22 cellular contexts compared by ENCODE assay signal in the genomic region with DNA sequence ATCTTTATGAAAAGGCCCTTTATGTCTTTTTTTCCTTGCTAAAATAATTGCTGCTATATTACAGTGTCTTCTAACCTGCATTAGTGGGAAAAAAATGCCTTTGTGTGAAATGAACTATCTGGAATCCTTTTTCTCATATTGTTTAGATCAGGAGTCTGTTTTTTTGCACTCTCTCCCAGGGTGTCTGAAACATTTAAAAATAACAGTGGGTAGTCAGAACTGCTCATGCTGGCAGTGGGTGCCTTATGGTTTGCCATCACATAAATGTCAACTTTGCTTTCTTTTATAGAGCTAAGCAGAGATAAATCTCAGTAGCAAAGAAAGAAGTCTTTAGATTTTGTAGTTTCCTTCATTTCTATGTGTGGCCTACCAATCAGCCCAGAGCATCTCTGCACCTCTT.
DNase-seq lines count a peak whose midpoint lies in the region; ATAC-seq and TF ChIP-seq lines count a peak whose summit lies in the region.
"Had no signal": no experiment of that assay in that cellular context is flagged by ENCODE, and none has a peak within 500 bp of the region (broad histone marks: within the 10 kb centered on the region; RNA-seq: fewer than 3 reads in every experiment).

No MANE protein-coding gene starts in this region.

- no peaks in the 10 kb centered on the region for H3K79me1 ChIP-seq in neuronal stem cell (ENCODE audit: low read depth, low read length)

- TF ChIP-seq POLR2A in gastroesophageal sphincter (IDR thresholded peaks at IDR 0.05) = no peak

- no peak overlapping the region for H3K4me3 ChIP-seq in adipocyte (ENCODE audit: low read length)
- no peak overlapping the region for H3K4me3 ChIP-seq in gastroesophageal sphincter
- H3K4me3 ChIP-seq in neuronal stem cell (ENCODE audit: low read length in 2 of 2) = no peak overlapping the region
- H3K4me3 ChIP-seq: K562 had no signal

- H3K27me3 ChIP-seq in adipocyte (replicated peaks; ENCODE audit: control insufficient read depth, insufficient read depth, low read length) (no peaks in the 10 kb centered on the region), gastroesophageal sphincter (no peaks in the 10 kb centered on the region), neuronal stem cell (ENCODE audit: control insufficient read depth in 3 of 3, insufficient read depth in 3 of 3, low read depth in 1 of 3, low read length in 3 of 3) (no peaks in the 10 kb centered on the region)

- ATAC-seq in gastroesophageal sphincter (peak; percentile 31), HG03280 (IDR thresholded peaks at IDR 0.05; ENCODE audit: unreplicated experiment) (no peak)
- ATAC-seq: CD8-positive, alpha-beta T cell; HepG2; K562 had no signal

- no peak for TF ChIP-seq EP300 in gastroesophageal sphincter (IDR thresholded peaks at IDR 0.05)

- H2BK5ac ChIP-seq in neuronal stem cell (ENCODE audit: low read length) = no peak overlapping the region

- H3K9ac ChIP-seq in adipocyte (ENCODE audit: low read length) (peak overlapping the region; percentile 36), neuronal stem cell (ENCODE audit: low read depth, low read length, poor library complexity) (no peak overlapping the region)

- DNase-seq in Ammon's horn (ENCODE audit: low spot score) = peak; percentile 39
- peak; percentile 15 for DNase-seq in adipocyte (ENCODE audit: low read depth)
- DNase-seq in neuronal stem cell (ENCODE audit: low spot score) = no peak
- no peak for DNase-seq in NCI-H2107 (lab: John Stamatoyannopoulos, UW)
- no peak for DNase-seq in NCI-H345 (lab: John Stamatoyannopoulos, UW)
- no peak for DNase-seq in DMS 273 treated with DMSO at 0.1 percent for 48 hours (lab: John Stamatoyannopoulos, UW)
- DNase-seq: CD8-positive, alpha-beta T cell; DMS153; DND-41; H7; Kasumi-1; NCI-H1092 treated with DMSO at 0.1 percent for 48 hours; NCI-H1436; NCI-H187; NCI-H2081 treated with DMSO at 0.1 percent for 48 hours; NCI-H526 treated with DMSO at 0.1 percent for 48 hours had no signal

- H4K91ac ChIP-seq in neuronal stem cell (ENCODE audit: low read depth, low read length, poor library complexity) = no peak overlapping the region

- H3K14ac ChIP-seq in neuronal stem cell (ENCODE audit: low read length) = no peak overlapping the region

- peak overlapping the region; percentile 23 for H2AFZ ChIP-seq in neuronal stem cell (ENCODE audit: low read length)

- H3K27ac ChIP-seq in gastroesophageal sphincter (peak overlapping the region; percentile 43 to 76 (median 68)), neuronal stem cell (replicated peaks; ENCODE audit: low read length) (no peak overlapping the region)
- H3K27ac ChIP-seq: C4-2B, RWPE1 had no signal

- no peak overlapping the region for H2BK15ac ChIP-seq in neuronal stem cell (ENCODE audit: low read length)

- no peak overlapping the region for H2AK5ac ChIP-seq in neuronal stem cell (ENCODE audit: low read depth, low read length)

- H4K8ac ChIP-seq in neuronal stem cell (ENCODE audit: low read depth, low read length) = no peak overlapping the region

- H3K4me1 ChIP-seq in adipocyte (ENCODE audit: control insufficient read depth, insufficient read depth, low read length) (peaks cover 39% of the 10 kb centered on the region), gastroesophageal sphincter (peaks cover 17 to 62% (median 36%) of the 10 kb centered on the region in 3 donors), neuronal stem cell (ENCODE audit: control insufficient read depth in 2 of 2, insufficient read depth in 1 of 2, low read depth in 1 of 2, low read length in 2 of 2) (peaks cover 0 to 2% of the 10 kb centered on the region in 2 donors)

- no peak overlapping the region for H3K18ac ChIP-seq in neuronal stem cell (ENCODE audit: low read length)

- H3K9me3 ChIP-seq in adipocyte (ENCODE audit: control insufficient read depth, low read length) (peaks cover 3% of the 10 kb centered on the region), gastroesophageal sphincter (no peaks in the 10 kb centered on the region), neuronal stem cell (replicated peaks in 1 of 2; ENCODE audit: control insufficient read depth in 2 of 2, insufficient read depth in 1 of 2, low read depth in 1 of 2, low read length in 2 of 2) (peaks cover 0 to 12% of the 10 kb centered on the region in 2 donors)

- no peak overlapping the region for H3K4ac ChIP-seq in neuronal stem cell (ENCODE audit: low read length)

- H2BK120ac ChIP-seq in neuronal stem cell (ENCODE audit: low read depth, low read length) = no peak overlapping the region

- H3K36me3 ChIP-seq in adipocyte (ENCODE audit: control insufficient read depth, insufficient read depth, low read length, severe bottlenecking) (no peaks in the 10 kb centered on the region), gastroesophageal sphincter (no peaks in the 10 kb centered on the region), neuronal stem cell (replicated peaks in 1 of 2; ENCODE audit: control insufficient read depth in 2 of 2, insufficient read depth in 2 of 2, low read length in 2 of 2) (no peaks in the 10 kb centered on the region)

- H2BK12ac ChIP-seq in neuronal stem cell (ENCODE audit: low read length) = no peak overlapping the region

- H3K4me2 ChIP-seq in neuronal stem cell (ENCODE audit: insufficient read depth, low read length, poor library complexity, severe bottlenecking) = no peak overlapping the region

- no peak for TF ChIP-seq CTCF in gastroesophageal sphincter (IDR thresholded peaks at IDR 0.05)

- H3K23ac ChIP-seq in neuronal stem cell (ENCODE audit: low read depth, low read length, poor library complexity) = no peak overlapping the region

Comparison
In these comparisons a context has a peak if more than half of its experiments do, and no peak if none do; other contexts are left out.
1. DNase-seq: peak in Ammon's horn (single experiment) and adipocyte (single experiment); none in neuronal stem cell (single experiment), NCI-H2107 (single experiment), NCI-H345 (single experiment) and DMS 273 treated with DMSO at 0.1 percent for 48 hours (single experiment).